ENCODE assay signal across 9 cellular contexts in genomic region chr9:113622600-113623400, GRCh38.
DNase-seq lines count a peak whose midpoint lies in the region; ATAC-seq and TF ChIP-seq lines count a peak whose summit lies in the region.
"Had no signal": no experiment of that assay in that cellular context is flagged by ENCODE, and none has a peak within 500 bp of the region (broad histone marks: within the 10 kb centered on the region; RNA-seq: fewer than 3 reads in every experiment).

No MANE protein-coding gene starts in this region.

- no peak overlapping the region for H4K12ac ChIP-seq in trophoblast cell (ENCODE audit: low read depth, low read length)

- no CpG with 5 or more reads among the region's 8 CpGs for WGBS in trophoblast cell (ENCODE audit: extremely low coverage, insufficient coverage, insufficient read length)

- H3K18ac ChIP-seq in trophoblast cell (ENCODE audit: low read length), result peak overlapping the region; percentile 86

- H2BK5ac ChIP-seq in trophoblast cell (ENCODE audit: low read depth, low read length, poor library complexity), result peak overlapping the region; percentile 62

- DNase-seq in cardiac muscle cell (ENCODE audit: low read depth in 1 of 2, low spot score in 1 of 2) (peak; percentile 55 to 76), Right ventricle myocardium superior (no peak), NCI-H226 (peak; percentile 98), cerebellar cortex (ENCODE audit: low spot score) (peak; percentile 85), trophoblast cell (no peak), superior temporal gyrus (ENCODE audit: extremely low spot score) (no peak), NCI-H2029 (lab: John Stamatoyannopoulos, UW) (no peak)

- peak overlapping the region; percentile 27 for H3K4me2 ChIP-seq in trophoblast cell (ENCODE audit: low read length)

- H3K79me2 ChIP-seq in trophoblast cell (ENCODE audit: control insufficient read depth, insufficient read depth, low read length, poor library complexity), result peaks cover 6% of the 10 kb centered on the region

- H3K4me1 ChIP-seq in cardiac muscle cell (ENCODE audit: low read depth) (peaks cover 45% of the 10 kb centered on the region), trophoblast cell (ENCODE audit: control insufficient read depth in 1 of 2, insufficient read depth in 2 of 2, low read length in 2 of 2) (peaks cover 29 to 31% of the 10 kb centered on the region in 2 experiments)

- no peak overlapping the region for H3K9ac ChIP-seq in trophoblast cell (ENCODE audit: low read length)

- TF ChIP-seq CTCF in cardiac muscle cell (IDR thresholded peaks at IDR 0.05; ENCODE audit: low read depth, low read length), result no peak

- no peaks in the 10 kb centered on the region for H3K36me3 ChIP-seq in cardiac muscle cell
- no peaks in the 10 kb centered on the region for H3K36me3 ChIP-seq in trophoblast cell (ENCODE audit: control insufficient read depth in 1 of 2, insufficient read depth in 2 of 2, low read length in 2 of 2)

- peak overlapping the region; percentile 94 for H2BK12ac ChIP-seq in trophoblast cell (ENCODE audit: low read length)

- H4K8ac ChIP-seq in trophoblast cell (ENCODE audit: low read depth, low read length), result peak overlapping the region; percentile 56

- ATAC-seq in Right ventricle myocardium superior (ENCODE audit: poor library complexity) (no peak), HG02571 (IDR thresholded peaks at IDR 0.05; ENCODE audit: unreplicated experiment) (peak; percentile 79)
- ATAC-seq: left colon had no signal

- H3K23ac ChIP-seq in trophoblast cell (ENCODE audit: low read length), result no peak overlapping the region

- H3K4me3 ChIP-seq in cardiac muscle cell, result no peak overlapping the region
- no peak overlapping the region for H3K4me3 ChIP-seq in trophoblast cell (ENCODE audit: low read depth, low read length)

- peak overlapping the region; percentile 77 for H2BK120ac ChIP-seq in trophoblast cell (ENCODE audit: insufficient read depth, low read length, poor library complexity)

- no peaks in the 10 kb centered on the region for H3K9me3 ChIP-seq in cardiac muscle cell (ENCODE audit: low read depth)
- H3K9me3 ChIP-seq in trophoblast cell (ENCODE audit: insufficient read depth, low read depth, low read length), result no peaks in the 10 kb centered on the region

- H2AK5ac ChIP-seq in trophoblast cell (ENCODE audit: low read length), result peak overlapping the region; percentile 50

- no peak overlapping the region for H3K4ac ChIP-seq in trophoblast cell (ENCODE audit: low read depth, low read length)

- peak overlapping the region; percentile 67 for H3K14ac ChIP-seq in trophoblast cell (ENCODE audit: low read length)

- peak overlapping the region; percentile 2 for H3K27ac ChIP-seq in cardiac muscle cell
- H3K27ac ChIP-seq in trophoblast cell (ENCODE audit: low read depth, low read length), result peak overlapping the region; percentile 78

- H3K79me1 ChIP-seq in trophoblast cell (ENCODE audit: low read length), result peaks cover 28% of the 10 kb centered on the region

- no peaks in the 10 kb centered on the region for H3K27me3 ChIP-seq in cardiac muscle cell
- H3K27me3 ChIP-seq in trophoblast cell (ENCODE audit: insufficient read depth, low read length), result no peaks in the 10 kb centered on the region

- intact Hi-C loops in Right ventricle myocardium superior (cut with DNase I), result no loop called here

- H4K91ac ChIP-seq in trophoblast cell (ENCODE audit: low read depth, low read length), result peak overlapping the region; percentile 90

- H2AFZ ChIP-seq in trophoblast cell (ENCODE audit: insufficient read depth, low read length, poor library complexity), result peak overlapping the region; percentile 58

Comparison
In these comparisons a context has a peak if more than half of its experiments do, and no peak if none do; other contexts are left out.
1. DNase-seq: peak in cardiac muscle cell (2 of 2), NCI-H226 (single experiment) and cerebellar cortex (single experiment); none in Right ventricle myocardium superior (single experiment), trophoblast cell (0 of 2), superior temporal gyrus (single experiment) and NCI-H2029 (single experiment).